Comparison of ENCODE assay signal across 26 cellular contexts in the genomic region with DNA sequence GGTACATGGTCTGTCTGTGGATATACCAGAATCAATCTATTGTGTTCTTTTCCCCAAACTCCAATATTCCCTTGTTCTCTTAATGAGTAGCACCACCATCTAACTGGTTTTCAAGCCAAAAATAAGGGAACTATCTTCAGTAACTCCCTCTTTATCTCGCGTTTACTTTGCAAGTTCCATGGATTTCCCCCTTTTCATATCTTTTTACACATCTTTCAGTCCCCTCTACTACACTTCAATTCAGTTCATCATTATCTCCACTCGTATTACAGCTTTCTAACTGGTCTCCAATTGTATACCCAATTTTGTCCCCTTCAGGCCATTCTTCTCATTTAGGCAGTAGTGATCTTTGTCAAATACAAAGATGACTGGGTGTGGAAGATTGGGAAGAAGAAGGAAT. TPM values are rescaled to one million over a fixed set of nuclear protein-coding genes. Genes with fewer than 3 reads are reported as not detected.
A peak's percentile ranks its signal among the peaks of the same experiment; 100 is the strongest.
DNase-seq lines count a peak whose midpoint lies in the region; ATAC-seq, FAIRE-seq and TF ChIP-seq lines count a peak whose summit lies in the region.
"Had no signal": no experiment of that assay in that cellular context is flagged by ENCODE, and none has a peak within 500 bp of the region (broad histone marks: within the 10 kb centered on the region; RNA-seq: fewer than 3 reads in every experiment).

No MANE protein-coding gene starts in this region.

- TF ChIP-seq POLR2A in K562 (conservative IDR thresholded peaks at IDR 0.05): no peak

- no TSS peak for BruUV-seq in K562 (replicated peaks; lab: Mats Ljungman, UMichigan)

- H3K4me3 ChIP-seq in AG10803 (ENCODE audit: low read length) (no peak overlapping the region), K562 (no peak overlapping the region), small intestine (ENCODE audit: low read depth in 1 of 2, low read length in 2 of 2) (no peak overlapping the region)
- H3K4me3 ChIP-seq: BLaER1 treated with 17β-estradiol and CSF1 and Interleukin-3, amounts not matched to agents 10 nM and 100 nM; gastroesophageal sphincter; HAP-1; left ventricle myocardium inferior; right lobe of liver; stomach had no signal

- CTCF ChIA-PET in K562 (lab: Yijun Ruan, JAX; ENCODE audit: low intra/inter-chr PET ratio): no interaction called here

- peaks cover 5% of the 10 kb centered on the region; the same call in 2 of the 3 replicates for H3K36me3 ChIP-seq in K562 (ENCODE audit: control insufficient read depth, insufficient read depth, low read length)
- no peaks in the 10 kb centered on the region for H3K36me3 ChIP-seq in small intestine (ENCODE audit: control insufficient read depth in 2 of 2, insufficient read depth in 2 of 2, low read length in 2 of 2)
- H3K36me3 ChIP-seq: HAP-1 had no signal

- H3K4me1 Mint-ChIP-seq in nephron: peaks cover 18% of the 10 kb centered on the region

- no peak for TF ChIP-seq RAD21 in K562 (CRISPR knock-in tag; conservative IDR thresholded peaks at IDR 0.05 in 1 of 2, IDR thresholded peaks at IDR 0.05 in 1 of 2)

- peaks cover 5% of the 10 kb centered on the region for H3K9me3 Mint-ChIP-seq in nephron
- H3K9me3 Mint-ChIP-seq: natural killer cell treated with Interleukin-12 subunit alpha and Interleukin-12 subunit beta and Interleukin-15 and Interleukin-18, amount 100 ng/mL, for 72 hours had no signal

- peak overlapping the region; percentile 46; the same call in 1 of the 2 replicates for H2AFZ ChIP-seq in K562 (ENCODE audit: low read depth, low read length)

- H3K4me3 Mint-ChIP-seq in nephron: peak overlapping the region in 2 of 3 experiments; percentile 27 to 48
- H3K4me3 Mint-ChIP-seq: natural killer cell treated with Interleukin-12 subunit alpha and Interleukin-12 subunit beta and Interleukin-15 and Interleukin-18, amount 100 ng/mL, for 72 hours had no signal

- H3K4me2 ChIP-seq in K562 (ENCODE audit: insufficient read depth, low read length): peak overlapping the region; percentile 16; the same call in 1 of the 2 replicates
- H3K4me2 ChIP-seq: BLaER1 treated with 17β-estradiol and CSF1 and Interleukin-3, amounts not matched to agents 10 nM and 100 nM had no signal

- no peaks in the 10 kb centered on the region for H3K27me3 ChIP-seq in K562 (ENCODE audit: control insufficient read depth in 2 of 2, insufficient read depth in 2 of 2, low read length in 2 of 2)
- H3K27me3 ChIP-seq in small intestine (ENCODE audit: control insufficient read depth in 2 of 2, insufficient read depth in 2 of 2, low read length in 2 of 2): no peaks in the 10 kb centered on the region
- H3K27me3 ChIP-seq: BLaER1 treated with 17β-estradiol and CSF1 and Interleukin-3, amounts not matched to agents 10 nM and 100 nM; gastroesophageal sphincter; right lobe of liver; stomach had no signal

- POLR2A ChIA-PET in K562 (lab: Yijun Ruan, JAX): no interaction called here

- H3K36me3 Mint-ChIP-seq in nephron (ENCODE audit: low read depth): peaks cover 22% of the 10 kb centered on the region

- H3K9ac ChIP-seq in K562 (ENCODE audit: insufficient read depth in 1 of 2, low read depth in 2 of 2, low read length in 2 of 2): peak overlapping the region in 1 of 2 experiments; percentile 16; a peak in 2 of 4 replicates
- H3K9ac ChIP-seq: BLaER1 treated with 17β-estradiol and CSF1 and Interleukin-3, amounts not matched to agents 10 nM and 100 nM had no signal

- H3K27me3 Mint-ChIP-seq in nephron (ENCODE audit: low read depth): no peaks in the 10 kb centered on the region
- H3K27me3 Mint-ChIP-seq: natural killer cell treated with Interleukin-12 subunit alpha and Interleukin-12 subunit beta and Interleukin-15 and Interleukin-18, amount 100 ng/mL, for 72 hours had no signal

- H3K27ac ChIP-seq in K562 (ENCODE audit: extremely low read depth, low read depth, low read length) (peak overlapping the region; percentile 37; the same call in 1 of the 3 replicates), small intestine (ENCODE audit: low read depth in 1 of 2, low read length in 1 of 2) (no peak overlapping the region)
- H3K27ac ChIP-seq: BLaER1 treated with 17β-estradiol and CSF1 and Interleukin-3, amounts not matched to agents 10 nM and 100 nM; gastroesophageal sphincter; left ventricle myocardium inferior; right lobe of liver; stomach had no signal

- TF ChIP-seq EP300 in K562 (IDR thresholded peaks at IDR 0.05; ENCODE audit: low read length): no peak

- WGBS in K562 (ENCODE audit: insufficient coverage, low coverage, missing lambda C conversion rate): 2% methylated on average over 3 of the region's 3 CpGs
- 91 to 92% (median 92%) methylated on average over 3 of the region's 3 CpGs for WGBS in small intestine, 3 donors

- peaks cover 19 to 22% of the 10 kb centered on the region in 2 experiments for H3K4me1 ChIP-seq in K562 (replicated peaks in 1 of 2; ENCODE audit: control insufficient read depth in 2 of 2, insufficient read depth in 2 of 2, low read length in 2 of 2)
- peaks cover under 1 to 6% of the 10 kb centered on the region in 2 donors for H3K4me1 ChIP-seq in small intestine (ENCODE audit: control insufficient read depth in 2 of 2, insufficient read depth in 1 of 2, low read depth in 1 of 2, low read length in 1 of 2)

- H3K9me1 ChIP-seq in K562 (ENCODE audit: control insufficient read depth, insufficient read depth, low read length): no peaks in the 10 kb centered on the region

- ATAC-seq in K562: no peak
- ATAC-seq: gastroesophageal sphincter; natural killer cell treated with Interleukin-12 subunit alpha and Interleukin-12 subunit beta and Interleukin-15 and Interleukin-18, amount 100 ng/mL, for 72 hours; right lobe of liver had no signal

- H3K27ac Mint-ChIP-seq in nephron: no peak overlapping the region
- H3K27ac Mint-ChIP-seq: natural killer cell treated with Interleukin-12 subunit alpha and Interleukin-12 subunit beta and Interleukin-15 and Interleukin-18, amount 100 ng/mL, for 72 hours had no signal

- H3K9me3 ChIP-seq in K562 (replicated peaks; ENCODE audit: control insufficient read depth, insufficient read depth, low read depth, low read length) (no peaks in the 10 kb centered on the region), small intestine (ENCODE audit: control insufficient read depth, low read depth) (no peaks in the 10 kb centered on the region)
- H3K9me3 ChIP-seq: gastroesophageal sphincter, HAP-1, left ventricle myocardium inferior, right lobe of liver, stomach had no signal

- TF ChIP-seq CTCF in AG10803 (conservative IDR thresholded peaks at IDR 0.05; ENCODE audit: low read length) (0 out of 2 replicates have a peak, but pooled peaks have one; percentile 5), K562 (IDR thresholded peaks at IDR 0.05 in 2 of 3, conservative IDR thresholded peaks at IDR 0.05 in 1 of 3; ENCODE audit: insufficient read depth in 2 of 3, low read depth in 1 of 3, low read length in 3 of 3) (no peak), nephron (IDR thresholded peaks at IDR 0.05; ENCODE audit: unreplicated experiment in 3 of 3) (no peak)

- peaks cover 30% of the 10 kb centered on the region for H3K79me2 ChIP-seq in K562 (ENCODE audit: control insufficient read depth, insufficient read depth, low read length)

- intact Hi-C loops in K562 (cut with micrococcal nuclease): no loop called here

- FAIRE-seq in K562 (lab: Jason Lieb, UNC): no peak
- FAIRE-seq in small intestine (lab: Jason Lieb, UNC): no peak
- FAIRE-seq: colon, D721Med, GM19239 had no signal

- no peaks in the 10 kb centered on the region for H4K20me1 ChIP-seq in K562 (replicated peaks; ENCODE audit: control insufficient read depth, insufficient read depth, low read length)
- H4K20me1 ChIP-seq: BLaER1 treated with 17β-estradiol and CSF1 and Interleukin-3, amounts not matched to agents 10 nM and 100 nM had no signal

- DNase-seq in AG10803 (ENCODE audit: low read depth) (no peak), M059J (ENCODE audit: low read depth) (peak; percentile 5), K562 (ENCODE audit: extremely low read depth in 1 of 4, low spot score in 3 of 4) (no peak), NCI-H1694 treated with DMSO at 0.1 percent for 48 hours (lab: John Stamatoyannopoulos, UW) (no peak), small intestine (no peak)
- DNase-seq in stimulated activated CD4-positive, alpha-beta T cell treated with anti-CD3 and anti-CD28 coated beads, Interleukin-2, amount 100 ng/mL, for 24 hours: no peak
- DNase-seq in activated naive CD4-positive, alpha-beta T cell treated with Interleukin-2 at 50 U/mL for 16 hours: no peak
- DNase-seq: activated gamma-delta T cell; effector memory CD4-positive, alpha-beta T cell; hippocampal formation; left ventricle myocardium inferior; midbrain; NCI-H1417 treated with DMSO at 0.1 percent for 48 hours; NCI-H2107; NCI-H446 treated with DMSO at 0.1 percent for 48 hours; right lobe of liver; SHP77; stomach had no signal

- in situ Hi-C loops in K562 (cut with MboI): no loop called here

RNA-seq across cellular contexts. Expression of a gene that starts 4.1 kb away (rescaled TPM):
- 153 and 219 TPM in 2 replicates for total RNA-seq in M059J (2014; rRNA removed; shearing (Covaris generic))
- 97.8 and 105 TPM in 2 replicates for total RNA-seq in K562 (2011; cell fraction: chromatin; rRNA removed; ENCODE audit: low replicate concordance)
- 150 and 173 TPM in 2 replicates for total RNA-seq in K562 (2011; cell fraction: nucleolus; rRNA removed)
- total RNA-seq in K562 (2011; cell fraction: nucleoplasm; rRNA removed): 115 and 163 TPM in 2 replicates
- total RNA-seq in K562 (2014; rRNA removed): 69.3 and 92.7 TPM in 2 replicates
- 175 and 184 TPM in 2 replicates for total RNA-seq in K562 (2014; rRNA removed; fragmentation: Illumina TruSeq; extraction: Trizol)
- 151 and 166 TPM in 2 replicates for total RNA-seq in K562 (2015; rRNA removed; fragmentation: Illumina TruSeq; extraction: Trizol)
- total RNA-seq in K562 (2021): 142 and 163 TPM in 2 replicates
- 230 and 276 TPM in 2 replicates for polyA plus RNA-seq in K562 (2011; rRNA removed)
- polyA plus RNA-seq in K562 (2011; cell fraction: cytosol; rRNA removed): 109 and 166 TPM in 2 replicates
- polyA plus RNA-seq in K562 (2011; cell fraction: nucleus; rRNA removed): 48.2 and 81.4 TPM in 2 replicates
- 150 and 162 TPM in 2 replicates for polyA plus RNA-seq in K562 (2012)
- polyA plus RNA-seq in K562 (2014; fragmentation: Illumina TruSeq; extraction: Trizol): 184 and 213 TPM in 2 replicates
- 100 to 1,000 TPM; 412 to 561 TPM for polyA plus RNA-seq in K562 (2014; fragmentation: Nextera tagmentation; extraction: Ambion mirVana)
- polyA plus RNA-seq in K562 (2014; rRNA removed): 123 and 126 TPM in 2 replicates
- polyA minus RNA-seq in K562 (2011; rRNA and poly(A)+ RNA removed): 151 and 162 TPM in 2 replicates
- 53.0 and 77.6 TPM in 2 replicates for polyA minus RNA-seq in K562 (2011; cell fraction: cytosol; rRNA and poly(A)+ RNA removed)
- polyA minus RNA-seq in K562 (2011; cell fraction: nucleus; rRNA and poly(A)+ RNA removed): 15.3 and 36.2 TPM in 2 replicates
- 100 to 1,000 TPM in 1 of 3 donors, 10 to 100 TPM in 2; 68.7 to 143 (median 87.5) TPM for polyA plus RNA-seq in small intestine

RNA-seq across cellular contexts. Expression of a gene that starts 54.7 kb away (rescaled TPM):
- 40.4 and 48.0 TPM in 2 replicates for total RNA-seq in M059J (2014; rRNA removed; shearing (Covaris generic))
- 52.8 and 60.6 TPM in 2 replicates for total RNA-seq in K562 (2011; cell fraction: chromatin; rRNA removed; ENCODE audit: low replicate concordance)
- total RNA-seq in K562 (2011; cell fraction: nucleolus; rRNA removed): 42.2 and 49.3 TPM in 2 replicates
- total RNA-seq in K562 (2011; cell fraction: nucleoplasm; rRNA removed): 54.6 and 75.2 TPM in 2 replicates
- total RNA-seq in K562 (2014; rRNA removed) (145 and 159 TPM in 2 replicates), K562 (2014; rRNA removed; fragmentation: Illumina TruSeq; extraction: Trizol) (59.0 and 78.5 TPM in 2 replicates), K562 (2015; rRNA removed; fragmentation: Illumina TruSeq; extraction: Trizol) (71.6 and 73.9 TPM in 2 replicates), K562 (2021) (95.9 and 98.2 TPM in 2 replicates)
- polyA plus RNA-seq in K562 (2011; rRNA removed) (90.5 and 103 TPM in 2 replicates), K562 (2014; fragmentation: Illumina TruSeq; extraction: Trizol) (95.8 and 111 TPM in 2 replicates), K562 (2014; fragmentation: Nextera tagmentation; extraction: Ambion mirVana) (10 to 100 TPM; 84.6 to 86.7 TPM), K562 (2014; rRNA removed) (104 and 122 TPM in 2 replicates), small intestine (10 to 100 TPM; 35.1 to 37.6 (median 35.9) TPM)
- 121 and 167 TPM in 2 replicates for polyA plus RNA-seq in K562 (2011; cell fraction: cytosol; rRNA removed)
- 54.4 and 62.7 TPM in 2 replicates for polyA plus RNA-seq in K562 (2011; cell fraction: nucleus; rRNA removed)
- 49.6 and 96.6 TPM in 2 replicates for polyA plus RNA-seq in K562 (2012)
- polyA minus RNA-seq in K562 (2011; rRNA and poly(A)+ RNA removed): 98.7 and 137 TPM in 2 replicates
- polyA minus RNA-seq in K562 (2011; cell fraction: cytosol; rRNA and poly(A)+ RNA removed): 61.1 and 70.9 TPM in 2 replicates
- polyA minus RNA-seq in K562 (2011; cell fraction: nucleus; rRNA and poly(A)+ RNA removed): 28.7 and 32.3 TPM in 2 replicates
